ENCODE assay signal across 16 cellular contexts in the genomic region with DNA sequence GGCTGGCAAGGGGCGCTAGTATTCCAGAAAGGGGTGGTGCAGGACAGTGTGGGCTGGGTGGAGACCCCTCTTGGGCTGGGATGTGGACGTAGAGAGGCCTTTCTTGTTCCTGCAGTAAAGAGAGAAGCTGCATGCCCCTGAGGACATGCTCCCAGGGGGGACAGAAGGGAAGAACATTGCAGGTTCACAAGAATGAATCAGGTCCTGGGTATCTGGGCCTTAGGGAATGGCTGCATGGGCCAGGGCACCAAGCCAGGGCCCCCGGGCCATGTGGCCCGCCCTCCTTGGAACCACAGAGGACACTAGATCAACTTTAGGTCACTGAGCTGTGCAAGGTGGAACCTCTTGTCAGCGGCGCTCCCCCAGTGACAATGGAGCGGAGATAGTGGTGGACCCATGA.
"Had no signal": no experiment of that assay in that cellular context is flagged by ENCODE, and none has a peak within 500 bp of the region (broad histone marks: within the 10 kb centered on the region; RNA-seq: fewer than 3 reads in every experiment).

No MANE protein-coding gene starts in this region.

- DNase-seq: activated CD4-positive, alpha-beta T cell treated with anti-CD3 and anti-CD28 coated beads, Interleukin-2, amount 10 ng/mL, durations not matched to agents 24 days and 14 days; activated naive CD4-positive, alpha-beta T cell treated with Interleukin-2 at 50 U/mL for 16 hours; activated naive CD8-positive, alpha-beta T cell treated with anti-CD3 and anti-CD28 coated beads, Interleukin-2, amount 50 U/mL, for 24 hours; colonic mucosa; hypothalamus; kidney; left ventricle myocardium inferior; naive B cell; sigmoid colon; stimulated activated CD4-positive, alpha-beta T cell treated with anti-CD3 and anti-CD28 coated beads, Interleukin-12 subunit alpha, Interleukin-12 subunit beta, amount 100 ng/mL, for 4 hours; stimulated activated CD4-positive, alpha-beta T cell treated with anti-CD3 and anti-CD28 coated beads, Interleukin-2, amount 100 ng/mL, for 24 hours had no signal

- H3K27ac Mint-ChIP-seq: activated CD4-positive, alpha-beta T cell treated with anti-CD3 and anti-CD28 coated beads, Interleukin-2, amount 10 ng/mL, durations not matched to agents 24 days and 14 days; activated naive CD8-positive, alpha-beta T cell treated with anti-CD3 and anti-CD28 coated beads, Interleukin-2, amount 50 U/mL, for 24 hours; naive B cell; neural progenitor cell; T-helper 1 cell treated with Interleukin-12 subunit alpha and Interleukin-12 subunit beta and Interleukin-4 antibody, amounts not matched to agents 30 μg/mL and 1 μg/mL, for 36 hours; WTC11 had no signal

- H3K27me3 ChIP-seq: colonic mucosa, esophagus muscularis mucosa, neural progenitor cell, sigmoid colon had no signal

- H3K4me3 Mint-ChIP-seq: activated CD4-positive, alpha-beta T cell treated with anti-CD3 and anti-CD28 coated beads, Interleukin-2, amount 10 ng/mL, durations not matched to agents 24 days and 14 days; activated naive CD8-positive, alpha-beta T cell treated with anti-CD3 and anti-CD28 coated beads, Interleukin-2, amount 50 U/mL, for 24 hours; naive B cell; neural progenitor cell; T-helper 1 cell treated with Interleukin-12 subunit alpha and Interleukin-12 subunit beta and Interleukin-4 antibody, amounts not matched to agents 30 μg/mL and 1 μg/mL, for 36 hours; WTC11 had no signal

- H3K79me2 ChIP-seq: parathyroid adenoma had no signal

- H3K4me2 ChIP-seq: neural progenitor cell had no signal

- H3K9me3 Mint-ChIP-seq: activated CD4-positive, alpha-beta T cell treated with anti-CD3 and anti-CD28 coated beads, Interleukin-2, amount 10 ng/mL, durations not matched to agents 24 days and 14 days; activated naive CD8-positive, alpha-beta T cell treated with anti-CD3 and anti-CD28 coated beads, Interleukin-2, amount 50 U/mL, for 24 hours; naive B cell; neural progenitor cell; T-helper 1 cell treated with Interleukin-12 subunit alpha and Interleukin-12 subunit beta and Interleukin-4 antibody, amounts not matched to agents 30 μg/mL and 1 μg/mL, for 36 hours had no signal

- H3K36me3 ChIP-seq: colonic mucosa, esophagus muscularis mucosa, left ventricle myocardium inferior, neural progenitor cell, sigmoid colon had no signal

- H3K4me1 ChIP-seq: colonic mucosa, neural progenitor cell had no signal

- H3K9me3 ChIP-seq: colonic mucosa, esophagus muscularis mucosa, left ventricle myocardium inferior, sigmoid colon had no signal

- H3K9ac ChIP-seq: neural progenitor cell, parathyroid adenoma had no signal

- H2AFZ ChIP-seq: neural progenitor cell, parathyroid adenoma had no signal

- H3K27me3 Mint-ChIP-seq: activated CD4-positive, alpha-beta T cell treated with anti-CD3 and anti-CD28 coated beads, Interleukin-2, amount 10 ng/mL, durations not matched to agents 24 days and 14 days; activated naive CD8-positive, alpha-beta T cell treated with anti-CD3 and anti-CD28 coated beads, Interleukin-2, amount 50 U/mL, for 24 hours had no signal

- ATAC-seq: activated naive CD8-positive, alpha-beta T cell treated with anti-CD3 and anti-CD28 coated beads, Interleukin-2, amount 50 U/mL, for 24 hours had no signal

- H3K27ac ChIP-seq: colonic mucosa, esophagus muscularis mucosa, left ventricle myocardium inferior, neural progenitor cell, parathyroid adenoma, sigmoid colon had no signal

- H3K4me1 Mint-ChIP-seq: activated CD4-positive, alpha-beta T cell treated with anti-CD3 and anti-CD28 coated beads, Interleukin-2, amount 10 ng/mL, durations not matched to agents 24 days and 14 days; activated naive CD8-positive, alpha-beta T cell treated with anti-CD3 and anti-CD28 coated beads, Interleukin-2, amount 50 U/mL, for 24 hours had no signal

- H3K4me3 ChIP-seq: colonic mucosa, esophagus muscularis mucosa, left ventricle myocardium inferior, neural progenitor cell, sigmoid colon had no signal

- H3K36me3 Mint-ChIP-seq: naive B cell had no signal
